1 cellular context compared by ENCODE assay signal in genomic region chr9:95852059-95853032, GRCh38.
TF ChIP-seq lines count a peak whose summit lies in the region.

No MANE protein-coding gene starts in this region.

TF ChIP-seq in GM23338, 12 proteins besides CTCF, POLR2A, EP300 and RAD21 (continued from another document):
- TF ChIP-seq, protein P1, sequence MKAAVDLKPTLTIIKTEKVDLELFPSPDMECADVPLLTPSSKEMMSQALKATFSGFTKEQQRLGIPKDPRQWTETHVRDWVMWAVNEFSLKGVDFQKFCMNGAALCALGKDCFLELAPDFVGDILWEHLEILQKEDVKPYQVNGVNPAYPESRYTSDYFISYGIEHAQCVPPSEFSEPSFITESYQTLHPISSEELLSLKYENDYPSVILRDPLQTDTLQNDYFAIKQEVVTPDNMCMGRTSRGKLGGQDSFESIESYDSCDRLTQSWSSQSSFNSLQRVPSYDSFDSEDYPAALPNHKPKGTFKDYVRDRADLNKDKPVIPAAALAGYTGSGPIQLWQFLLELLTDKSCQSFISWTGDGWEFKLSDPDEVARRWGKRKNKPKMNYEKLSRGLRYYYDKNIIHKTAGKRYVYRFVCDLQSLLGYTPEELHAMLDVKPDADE (IDR thresholded peaks at IDR 0.05): no peak
- TF ChIP-seq, protein P2, sequence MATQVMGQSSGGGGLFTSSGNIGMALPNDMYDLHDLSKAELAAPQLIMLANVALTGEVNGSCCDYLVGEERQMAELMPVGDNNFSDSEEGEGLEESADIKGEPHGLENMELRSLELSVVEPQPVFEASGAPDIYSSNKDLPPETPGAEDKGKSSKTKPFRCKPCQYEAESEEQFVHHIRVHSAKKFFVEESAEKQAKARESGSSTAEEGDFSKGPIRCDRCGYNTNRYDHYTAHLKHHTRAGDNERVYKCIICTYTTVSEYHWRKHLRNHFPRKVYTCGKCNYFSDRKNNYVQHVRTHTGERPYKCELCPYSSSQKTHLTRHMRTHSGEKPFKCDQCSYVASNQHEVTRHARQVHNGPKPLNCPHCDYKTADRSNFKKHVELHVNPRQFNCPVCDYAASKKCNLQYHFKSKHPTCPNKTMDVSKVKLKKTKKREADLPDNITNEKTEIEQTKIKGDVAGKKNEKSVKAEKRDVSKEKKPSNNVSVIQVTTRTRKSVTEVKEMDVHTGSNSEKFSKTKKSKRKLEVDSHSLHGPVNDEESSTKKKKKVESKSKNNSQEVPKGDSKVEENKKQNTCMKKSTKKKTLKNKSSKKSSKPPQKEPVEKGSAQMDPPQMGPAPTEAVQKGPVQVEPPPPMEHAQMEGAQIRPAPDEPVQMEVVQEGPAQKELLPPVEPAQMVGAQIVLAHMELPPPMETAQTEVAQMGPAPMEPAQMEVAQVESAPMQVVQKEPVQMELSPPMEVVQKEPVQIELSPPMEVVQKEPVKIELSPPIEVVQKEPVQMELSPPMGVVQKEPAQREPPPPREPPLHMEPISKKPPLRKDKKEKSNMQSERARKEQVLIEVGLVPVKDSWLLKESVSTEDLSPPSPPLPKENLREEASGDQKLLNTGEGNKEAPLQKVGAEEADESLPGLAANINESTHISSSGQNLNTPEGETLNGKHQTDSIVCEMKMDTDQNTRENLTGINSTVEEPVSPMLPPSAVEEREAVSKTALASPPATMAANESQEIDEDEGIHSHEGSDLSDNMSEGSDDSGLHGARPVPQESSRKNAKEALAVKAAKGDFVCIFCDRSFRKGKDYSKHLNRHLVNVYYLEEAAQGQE (IDR thresholded peaks at IDR 0.05; ENCODE audit: unreplicated experiment): no peak
- TF ChIP-seq JUNB (IDR thresholded peaks at IDR 0.05; ENCODE audit: unreplicated experiment) (no peak), ZNF114 (CRISPR knock-in tag; IDR thresholded peaks at IDR 0.05) (no peak), CREB1 (CRISPR knock-in tag; IDR thresholded peaks at IDR 0.05; ENCODE audit: low read depth) (no peak), NANOG (IDR thresholded peaks at IDR 0.05; ENCODE audit: borderline replicate concordance) (no peak), ZNF331 (CRISPR knock-in tag; IDR thresholded peaks at IDR 0.05; ENCODE audit: low read depth) (no peak)
